In genomic region chr10:132520147-132520811, GRCh38 we compare ENCODE assay signal across 10 cellular contexts. TPM values are rescaled to one million over a fixed set of nuclear protein-coding genes. Genes with fewer than 3 reads are reported as not detected.
DNase-seq lines count a peak whose midpoint lies in the region; ATAC-seq and TF ChIP-seq lines count a peak whose summit lies in the region.
"Had no signal": no experiment of that assay in that cellular context is flagged by ENCODE, and none has a peak within 500 bp of the region (broad histone marks: within the 10 kb centered on the region; RNA-seq: fewer than 3 reads in every experiment).

No MANE protein-coding gene starts in this region.

- TF ChIP-seq CTCF in HEK293 (tag by site-specific recombination; IDR thresholded peaks at IDR 0.05) (no peak), chondrocyte (IDR thresholded peaks at IDR 0.05) (no peak), spleen (IDR thresholded peaks at IDR 0.05 in 8 of 11, conservative IDR thresholded peaks at IDR 0.05 in 3 of 11) (no peak)
- TF ChIP-seq CTCF in activated CD8-positive, alpha-beta T cell treated with anti-CD3 and anti-CD28 coated beads for 36 hours (IDR thresholded peaks at IDR 0.05) = no peak

- peaks cover 12% of the 10 kb centered on the region for H3K4me1 ChIP-seq in HEK293 (ENCODE audit: control insufficient read depth, insufficient read depth, low read length)
- H3K4me1 ChIP-seq in spleen = peaks cover 45 to 65% (median 57%) of the 10 kb centered on the region in 6 donors

- no peak for TF ChIP-seq POLR2A in spleen (IDR thresholded peaks at IDR 0.05)

- 66 to 85% (median 75%) methylated on average over 16 to 18 of the region's 18 CpGs for WGBS in spleen, 5 donors

- peaks cover 0 to 18% (median 0%) of the 10 kb centered on the region in 7 donors for H3K27me3 ChIP-seq in spleen (replicated peaks in 1 of 7)

- peaks cover 47% of the 10 kb centered on the region for H3K4me1 Mint-ChIP-seq in chondrocyte (ENCODE audit: low read depth)
- H3K4me1 Mint-ChIP-seq in activated CD8-positive, alpha-beta T cell treated with anti-CD3 and anti-CD28 coated beads for 36 hours (ENCODE audit: low read depth) = no peaks in the 10 kb centered on the region

- POLR2A ChIA-PET in HEK293 (lab: Yijun Ruan, JAX) = no interaction called here
- POLR2A ChIA-PET in activated CD8-positive, alpha-beta T cell treated with anti-CD3 and anti-CD28 coated beads for 36 hours (lab: Charles Lee) = no interaction called here

- H3K4me3 ChIP-seq in HEK293 (ENCODE audit: low read depth, low read length) (no peak overlapping the region), spleen (no peak overlapping the region)

- no peaks in the 10 kb centered on the region for H3K9me3 Mint-ChIP-seq in chondrocyte (ENCODE audit: low read depth)
- H3K9me3 Mint-ChIP-seq in activated CD8-positive, alpha-beta T cell treated with anti-CD3 and anti-CD28 coated beads for 36 hours = no peaks in the 10 kb centered on the region
- H3K9me3 Mint-ChIP-seq: activated T-helper 2 cell treated with anti-CD3 and anti-CD28 coated beads, Interferon-gamma antibody, Interleukin-2, Interleukin-4, amounts not matched to agents 10 μg/mL and 5 μg/mL and 100 μg/mL, durations not matched to agents 14 hours and 24 hours and 36 hours had no signal

- H3K9me3 ChIP-seq in HEK293 (ENCODE audit: control insufficient read depth, insufficient read depth, low read depth, low read length) = no peaks in the 10 kb centered on the region
- H3K9me3 ChIP-seq in spleen = no peaks in the 10 kb centered on the region

- CTCF ChIA-PET in HEK293 (lab: Yijun Ruan, JAX) = no interaction called here
- CTCF ChIA-PET in activated CD8-positive, alpha-beta T cell treated with anti-CD3 and anti-CD28 coated beads for 36 hours (lab: Charles Lee) = no interaction called here

- no peaks in the 10 kb centered on the region for H3K36me3 Mint-ChIP-seq in chondrocyte (ENCODE audit: low read depth)
- no peaks in the 10 kb centered on the region for H3K36me3 Mint-ChIP-seq in activated CD8-positive, alpha-beta T cell treated with anti-CD3 and anti-CD28 coated beads for 36 hours (ENCODE audit: low read depth)

- H3K27me3 Mint-ChIP-seq in chondrocyte (ENCODE audit: low read depth) = peaks cover 6% of the 10 kb centered on the region
- H3K27me3 Mint-ChIP-seq in activated CD8-positive, alpha-beta T cell treated with anti-CD3 and anti-CD28 coated beads for 36 hours = no peaks in the 10 kb centered on the region

- DNase-seq in chondrocyte (ENCODE audit: low spot score) (peak; percentile 81), left lobe of liver (ENCODE audit: low spot score) (peak; percentile 44), spleen (peak; percentile 58), anterior cingulate cortex (lab: John Stamatoyannopoulos, UW) (no peak)
- DNase-seq in activated CD8-positive, alpha-beta memory T cell treated with anti-CD3 and anti-CD28 coated beads, Interleukin-2, amount 50 U/mL, for 4 hours = no peak
- DNase-seq in activated CD8-positive, alpha-beta T cell treated with anti-CD3 and anti-CD28 coated beads for 36 hours = no peak
- DNase-seq: NCI-H774 had no signal

- H3K4me3 Mint-ChIP-seq in chondrocyte (ENCODE audit: unreplicated experiment) = no peak overlapping the region
- H3K4me3 Mint-ChIP-seq in activated CD8-positive, alpha-beta T cell treated with anti-CD3 and anti-CD28 coated beads for 36 hours = no peak overlapping the region

- no peak for ATAC-seq in left lobe of liver
- no peak for ATAC-seq in GM18519 (IDR thresholded peaks at IDR 0.05; ENCODE audit: low FRiP score, unreplicated experiment)
- ATAC-seq in activated CD8-positive, alpha-beta T cell treated with anti-CD3 and anti-CD28 coated beads for 36 hours = no peak

- intact Hi-C loops in spleen (cut with DNase I; ENCODE audit: low total_unique reads) = no loop called here
- intact Hi-C loops in activated CD8-positive, alpha-beta T cell treated with anti-CD3 and anti-CD28 coated beads for 36 hours (cut with micrococcal nuclease) = no loop called here

- H3K27ac Mint-ChIP-seq in chondrocyte (ENCODE audit: unreplicated experiment) = peak overlapping the region; percentile 74
- no peak overlapping the region for H3K27ac Mint-ChIP-seq in activated CD8-positive, alpha-beta T cell treated with anti-CD3 and anti-CD28 coated beads for 36 hours
- H3K27ac Mint-ChIP-seq: activated T-helper 2 cell treated with anti-CD3 and anti-CD28 coated beads, Interferon-gamma antibody, Interleukin-2, Interleukin-4, amounts not matched to agents 10 μg/mL and 5 μg/mL and 100 μg/mL, durations not matched to agents 14 hours and 24 hours and 36 hours had no signal

- H3K36me3 ChIP-seq in HEK293 (ENCODE audit: control insufficient read depth in 2 of 2, insufficient read depth in 1 of 2, low read length in 2 of 2) = no peaks in the 10 kb centered on the region
- no peaks in the 10 kb centered on the region for H3K36me3 ChIP-seq in spleen

- H3K27ac ChIP-seq in HEK293 (ENCODE audit: extremely low read depth, low read depth, low read length) = no peak overlapping the region
- peak overlapping the region; percentile 51 to 85 (median 79) for H3K27ac ChIP-seq in spleen

TF ChIP-seq in HEK293, 187 proteins besides CTCF, POLR2A, EP300 and RAD21:
- TF ChIP-seq ZIC2 (tag by site-specific recombination; IDR thresholded peaks at IDR 0.05) (peak; percentile 28; the same call in 1 of the 2 replicates), BCL11B (tag by site-specific recombination; IDR thresholded peaks at IDR 0.05; ENCODE audit: low read depth) (no peak), GLIS2 (tag by site-specific recombination; IDR thresholded peaks at IDR 0.05) (0 out of 2 replicates have a peak, but pooled peaks have one; percentile 29), GLIS1 (tag by site-specific recombination; IDR thresholded peaks at IDR 0.05) (peak; percentile 86), ZNF157 (tag by site-specific recombination; IDR thresholded peaks at IDR 0.05) (no peak), ZNF274 (IDR thresholded peaks at IDR 0.05; ENCODE audit: low read length) (no peak), ZNF274 (tag by site-specific recombination; IDR thresholded peaks at IDR 0.05; ENCODE audit: borderline replicate concordance) (no peak), KLF17 (tag by site-specific recombination; IDR thresholded peaks at IDR 0.05) (no peak), SP2 (tag by site-specific recombination; IDR thresholded peaks at IDR 0.05) (no peak)
TF ChIP-seq in HEK293: peak in this region for 3.

RNA-seq across cellular contexts. Expression of gene INPP5A, which starts 17.3 kb away (rescaled TPM):
- total RNA-seq in chondrocyte = 29.5 to 40.6 TPM (median 40.1 TPM) in 3 replicates
- 18.3 TPM for total RNA-seq in left lobe of liver
- 10 to 100 TPM; 24.7 to 41.3 (median 33.7) TPM for total RNA-seq in spleen
- 10 to 100 TPM; 11.1 to 16.5 (median 11.7) TPM for polyA plus RNA-seq in spleen
- 10 to 100 TPM in 1 of 2 experiments, 1 to 10 TPM in 1; 9.6 to 10.4 TPM for total RNA-seq in activated CD8-positive, alpha-beta T cell treated with anti-CD3 and anti-CD28 coated beads for 36 hours

Comparison
In these comparisons a context has a peak if more than half of its experiments do, and no peak if none do; other contexts are left out.
1. DNase-seq: peak in chondrocyte (single experiment), left lobe of liver (single experiment) and spleen (single experiment); none in anterior cingulate cortex (0 of 58), activated CD8-positive, alpha-beta memory T cell treated with anti-CD3 and anti-CD28 coated beads, Interleukin-2, amount 50 U/mL, for 4 hours (single experiment) and activated CD8-positive, alpha-beta T cell treated with anti-CD3 and anti-CD28 coated beads for 36 hours (single experiment).